In the genomic region with DNA sequence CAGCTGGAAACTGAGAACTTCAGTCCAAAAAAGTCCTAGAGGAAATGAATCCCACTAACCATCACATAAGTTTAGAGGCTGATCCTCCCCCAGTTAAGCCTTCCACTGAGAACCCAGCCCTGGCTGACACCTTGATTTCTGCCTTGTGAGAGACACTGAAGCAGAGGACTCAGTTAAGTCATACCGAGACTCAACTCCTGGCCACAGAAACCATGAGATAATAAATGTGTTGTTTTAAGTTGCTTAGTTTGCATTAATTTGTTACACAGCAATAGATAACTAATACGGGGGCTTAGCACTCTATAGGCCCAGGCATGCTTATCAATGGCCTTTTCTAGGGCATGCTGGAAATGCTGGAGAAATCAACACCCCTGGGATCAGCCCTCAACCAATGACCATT, we compare ENCODE assay signal across 21 cellular contexts. TPM values are rescaled to one million over a fixed set of nuclear protein-coding genes. Genes with fewer than 3 reads are reported as not detected.
DNase-seq lines count a peak whose midpoint lies in the region; ATAC-seq, FAIRE-seq and TF ChIP-seq lines count a peak whose summit lies in the region.
"Had no signal": no experiment of that assay in that cellular context is flagged by ENCODE, and none has a peak within 500 bp of the region (broad histone marks: within the 10 kb centered on the region; RNA-seq: fewer than 3 reads in every experiment).

No MANE protein-coding gene starts in this region.

- 0 out of 2 replicates have a peak, but pooled peaks cover 3% of the 10 kb centered on the region for H4K20me1 ChIP-seq in GM12878 (ENCODE audit: control insufficient read depth, insufficient read depth)

- H3K79me2 ChIP-seq in GM12878 (ENCODE audit: control insufficient read depth, insufficient read depth, low read length) = no peaks in the 10 kb centered on the region
- H3K79me2 ChIP-seq: hepatocyte had no signal

- no peak for DNase-seq in GM12878 (ENCODE audit: low read depth, low spot score)
- DNase-seq in putamen (ENCODE audit: low spot score) = no peak
- no peak for DNase-seq in activated CD4-positive, alpha-beta memory T cell treated with anti-CD3 and anti-CD28 coated beads, Interleukin-2, amount 10 ng/mL, durations not matched to agents 7 days and 5 days
- DNase-seq in type B pancreatic cell (ENCODE audit: extremely low spot score, unreplicated experiment) = no peak
- DNase-seq: amniotic stem cell; central memory CD4-positive, alpha-beta T cell; DMS153; effector memory CD4-positive, alpha-beta T cell; mesendoderm; NCI-H2029; NCI-H69; Peyer's patch had no signal

- H3K4me2 ChIP-seq in GM12878 (ENCODE audit: control insufficient read depth, insufficient read depth) = no peak overlapping the region
- H3K4me2 ChIP-seq: BLaER1, GM23338, hepatocyte, neural progenitor cell had no signal

- peak; percentile 41 for FAIRE-seq in GM12878 (lab: Jason Lieb, UNC)

- peaks cover 3% of the 10 kb centered on the region for H3K36me3 Mint-ChIP-seq in activated CD4-positive, alpha-beta memory T cell treated with anti-CD3 and anti-CD28 coated beads, Interleukin-2, amount 10 ng/mL, durations not matched to agents 7 days and 5 days (ENCODE audit: low read depth)
- no peaks in the 10 kb centered on the region for H3K36me3 Mint-ChIP-seq in type B pancreatic cell
- H3K36me3 Mint-ChIP-seq: neural progenitor cell had no signal

- no peak overlapping the region for H3K27ac ChIP-seq in GM12878 (ENCODE audit: control insufficient read depth, insufficient read depth)
- H3K27ac ChIP-seq: BLaER1, hepatocyte, neural progenitor cell, Peyer's patch had no signal

- CTCF ChIA-PET in GM12878 (lab: Yijun Ruan, JAX) = no interaction called here
- CTCF ChIA-PET in activated CD4-positive, alpha-beta memory T cell treated with anti-CD3 and anti-CD28 coated beads, Interleukin-2, amount 10 ng/mL, durations not matched to agents 7 days and 5 days (lab: Charles Lee) = no interaction called here

- RAD21 ChIA-PET in GM12878 (lab: Charles Lee; ENCODE audit: unreplicated experiment) = no interaction called here

- H3K4me3 Mint-ChIP-seq in activated CD4-positive, alpha-beta memory T cell treated with anti-CD3 and anti-CD28 coated beads, Interleukin-2, amount 10 ng/mL, durations not matched to agents 7 days and 5 days = no peak overlapping the region
- H3K4me3 Mint-ChIP-seq in type B pancreatic cell = no peak overlapping the region
- H3K4me3 Mint-ChIP-seq: GM23338, neural progenitor cell had no signal

- POLR2A ChIA-PET in GM12878 (lab: Charles Lee) = no interaction called here
- POLR2A ChIA-PET in activated CD4-positive, alpha-beta memory T cell treated with anti-CD3 and anti-CD28 coated beads, Interleukin-2, amount 10 ng/mL, durations not matched to agents 7 days and 5 days (lab: Charles Lee) = no interaction called here

- TF ChIP-seq CTCF in GM12878 (IDR thresholded peaks at IDR 0.05 in 2 of 3, conservative IDR thresholded peaks at IDR 0.05 in 1 of 3; ENCODE audit: control insufficient read depth in 2 of 3, extremely low read depth in 1 of 3, insufficient read depth in 1 of 3, low read depth in 3 of 3, low read length in 3 of 3) (no peak), type B pancreatic cell (conservative IDR thresholded peaks at IDR 0.05) (no peak)

- peaks cover 2% of the 10 kb centered on the region for H3K9me3 Mint-ChIP-seq in activated CD4-positive, alpha-beta memory T cell treated with anti-CD3 and anti-CD28 coated beads, Interleukin-2, amount 10 ng/mL, durations not matched to agents 7 days and 5 days
- no peaks in the 10 kb centered on the region for H3K9me3 Mint-ChIP-seq in type B pancreatic cell
- H3K9me3 Mint-ChIP-seq: activated T-helper 2 cell treated with anti-CD3 and anti-CD28 coated beads, Interferon-gamma antibody, Interleukin-2, Interleukin-4, amounts not matched to agents 10 μg/mL and 5 μg/mL and 100 μg/mL, durations not matched to agents 14 hours and 24 hours and 36 hours; GM23338; neural progenitor cell had no signal

- 0% methylated on average over 2 of the region's 2 CpGs for WGBS in GM12878 (ENCODE audit: insufficient coverage, insufficient replicate concordance, low lambda C conversion rate, missing lambda C conversion rate)

- in situ Hi-C loops in GM12878 (cut with MboI) = no loop called here

- H3K4me1 Mint-ChIP-seq in activated CD4-positive, alpha-beta memory T cell treated with anti-CD3 and anti-CD28 coated beads, Interleukin-2, amount 10 ng/mL, durations not matched to agents 7 days and 5 days = peaks cover 17% of the 10 kb centered on the region
- H3K4me1 Mint-ChIP-seq in type B pancreatic cell (ENCODE audit: unreplicated experiment) = peaks cover 4% of the 10 kb centered on the region

- no peak for TF ChIP-seq EP300 in GM12878 (IDR thresholded peaks at IDR 0.05; ENCODE audit: borderline replicate concordance in 1 of 2, control insufficient read depth in 1 of 2, low read depth in 2 of 2, low read length in 2 of 2)

- H2AFZ ChIP-seq in GM12878 (ENCODE audit: control insufficient read depth, low read depth, low read length) = no peak overlapping the region
- H2AFZ ChIP-seq: GM23338, hepatocyte, neural progenitor cell had no signal

- no peak for TF ChIP-seq POLR2A in GM12878 (IDR thresholded peaks at IDR 0.05; ENCODE audit: low read depth, low read length)

- H3K27me3 Mint-ChIP-seq in activated CD4-positive, alpha-beta memory T cell treated with anti-CD3 and anti-CD28 coated beads, Interleukin-2, amount 10 ng/mL, durations not matched to agents 7 days and 5 days = peaks cover 67% of the 10 kb centered on the region
- H3K27me3 Mint-ChIP-seq in type B pancreatic cell = peaks cover 90% of the 10 kb centered on the region

- H3K27me3 ChIP-seq in GM12878 (replicated peaks in 1 of 2; ENCODE audit: control insufficient read depth in 2 of 2, insufficient read depth in 2 of 2, low read length in 1 of 2) = peaks cover 6 to 11% of the 10 kb centered on the region in 2 experiments; a peak in 3 of 4 replicates
- H3K27me3 ChIP-seq: BLaER1, neural progenitor cell had no signal

- peaks cover 5% of the 10 kb centered on the region for H3K4me1 ChIP-seq in GM12878 (ENCODE audit: control insufficient read depth, insufficient read depth, low read length)
- H3K4me1 ChIP-seq: neural progenitor cell had no signal

- H3K4me3 ChIP-seq in GM12878 = no peak overlapping the region
- H3K4me3 ChIP-seq: BLaER1, GM23338, hepatocyte, neural progenitor cell, Peyer's patch had no signal

- intact Hi-C loops in GM12878 (cut with micrococcal nuclease; ENCODE audit: unreplicated experiment) = no loop called here

- ATAC-seq in GM18867 (IDR thresholded peaks at IDR 0.05; ENCODE audit: unreplicated experiment) (peak; percentile 85), GM21447 (IDR thresholded peaks at IDR 0.05; ENCODE audit: unreplicated experiment) (peak; percentile 69), HG03045 (IDR thresholded peaks at IDR 0.05; ENCODE audit: unreplicated experiment) (peak; percentile 59), GM12878 (peak; percentile 87)
- ATAC-seq: GM23338 had no signal

- BruUV-seq in GM12878 (replicated peaks; lab: Mats Ljungman, UMichigan) = no TSS peak

- no peak overlapping the region for H3K27ac Mint-ChIP-seq in activated CD4-positive, alpha-beta memory T cell treated with anti-CD3 and anti-CD28 coated beads, Interleukin-2, amount 10 ng/mL, durations not matched to agents 7 days and 5 days
- H3K27ac Mint-ChIP-seq in type B pancreatic cell = no peak overlapping the region
- H3K27ac Mint-ChIP-seq: activated T-helper 2 cell treated with anti-CD3 and anti-CD28 coated beads, Interferon-gamma antibody, Interleukin-2, Interleukin-4, amounts not matched to agents 10 μg/mL and 5 μg/mL and 100 μg/mL, durations not matched to agents 14 hours and 24 hours and 36 hours; GM23338; neural progenitor cell had no signal

- H3K9me3 ChIP-seq in GM12878 (replicated peaks; ENCODE audit: control insufficient read depth, insufficient read depth, low read length) = peaks cover 2% of the 10 kb centered on the region; the same call in 2 of the 3 replicates
- H3K9me3 ChIP-seq: Peyer's patch had no signal

- no peak overlapping the region for H3K9ac ChIP-seq in GM12878 (ENCODE audit: control insufficient read depth, insufficient read depth, low read length)
- H3K9ac ChIP-seq: BLaER1, neural progenitor cell had no signal

- no peaks in the 10 kb centered on the region for H3K36me3 ChIP-seq in GM12878 (ENCODE audit: control insufficient read depth in 2 of 2, insufficient read depth in 2 of 2, low read length in 1 of 2)
- H3K36me3 ChIP-seq: BLaER1, neural progenitor cell, Peyer's patch had no signal

- SMC1A ChIA-PET in GM12878 (lab: Charles Lee; ENCODE audit: uncharacterized antibody, unreplicated experiment) = no interaction called here

- no peak for TF ChIP-seq RAD21 in GM12878 (IDR thresholded peaks at IDR 0.05; ENCODE audit: insufficient read depth, low read depth, low read length)

RNA-seq across cellular contexts. Expression of a gene that starts 3.4 kb away (rescaled TPM):
- not detected in 2 replicates for total RNA-seq in GM12878 (2013; cell fraction: nucleolus; rRNA removed)
- total RNA-seq in GM12878 (2014; rRNA removed) = not detected in 2 replicates
- not detected in 2 replicates for total RNA-seq in GM12878 (2014; rRNA removed; fragmentation: Illumina TruSeq; extraction: Trizol)
- total RNA-seq in GM12878 (2021) = 0.08 and 0.19 TPM in 2 replicates
- not detected for polyA plus RNA-seq in GM12878 (2011; ENCODE audit: low read depth)
- polyA plus RNA-seq in GM12878 (2011; rRNA removed) = not detected in 2 replicates
- polyA plus RNA-seq in GM12878 (2011; cell fraction: cytosol; rRNA removed) = 0.03 and 0.17 TPM in 2 replicates
- polyA plus RNA-seq in GM12878 (2011; cell fraction: nucleus; rRNA removed) = 0.07 TPM in 1 of 2 replicates, not detected in the other
- polyA plus RNA-seq in GM12878 (2012) = not detected in 2 replicates
- not detected in 2 replicates for polyA plus RNA-seq in GM12878 (2014; fragmentation: Illumina TruSeq; extraction: Trizol)
- polyA plus RNA-seq in GM12878 (2014; fragmentation: Nextera tagmentation; extraction: Ambion mirVana) = not detected
- not detected in 2 replicates for polyA plus RNA-seq in GM12878 (2014; rRNA removed)
- polyA plus RNA-seq in GM12878 (2016; fragmentation: Nextera tagmentation; extraction: Ambion mirVana) = under 1 TPM; 0.05 to 0.13 TPM
- 0.15 and 0.22 TPM in 2 replicates for polyA minus RNA-seq in GM12878 (2011; rRNA and poly(A)+ RNA removed)
- not detected in 2 replicates for polyA minus RNA-seq in GM12878 (2011; cell fraction: cytosol; rRNA and poly(A)+ RNA removed)
- polyA minus RNA-seq in GM12878 (2011; cell fraction: nucleus; rRNA and poly(A)+ RNA removed) = under 0.01 TPM in 1 of 2 replicates, not detected in the other
- total RNA-seq in activated CD4-positive, alpha-beta memory T cell treated with anti-CD3 and anti-CD28 coated beads, Interleukin-2, amount 10 ng/mL, durations not matched to agents 7 days and 5 days = 1 to 10 TPM; 1.3 to 1.4 TPM
- total RNA-seq in type B pancreatic cell (ENCODE audit: low replicate concordance) = 1.6 and 5.0 TPM in 2 replicates

RNA-seq across cellular contexts. Expression of a gene that starts 19.0 kb away (rescaled TPM):
- not detected in 2 replicates for total RNA-seq in GM12878 (2013; cell fraction: nucleolus; rRNA removed)
- total RNA-seq in GM12878 (2014; rRNA removed) = not detected in 2 replicates
- not detected in 2 replicates for total RNA-seq in GM12878 (2014; rRNA removed; fragmentation: Illumina TruSeq; extraction: Trizol)
- not detected in 2 replicates for total RNA-seq in GM12878 (2021)
- polyA plus RNA-seq in GM12878 (2011; ENCODE audit: low read depth) = not detected
- polyA plus RNA-seq in GM12878 (2011; rRNA removed) = not detected in 2 replicates
- not detected in 2 replicates for polyA plus RNA-seq in GM12878 (2011; cell fraction: cytosol; rRNA removed)
- not detected in 2 replicates for polyA plus RNA-seq in GM12878 (2011; cell fraction: nucleus; rRNA removed)
- polyA plus RNA-seq in GM12878 (2012) = not detected in 2 replicates
- not detected in 2 replicates for polyA plus RNA-seq in GM12878 (2014; fragmentation: Illumina TruSeq; extraction: Trizol)
- not detected for polyA plus RNA-seq in GM12878 (2014; fragmentation: Nextera tagmentation; extraction: Ambion mirVana)
- polyA plus RNA-seq in GM12878 (2014; rRNA removed) = not detected in 2 replicates
- not detected for polyA plus RNA-seq in GM12878 (2016; fragmentation: Nextera tagmentation; extraction: Ambion mirVana)
- not detected in 2 replicates for polyA minus RNA-seq in GM12878 (2011; rRNA and poly(A)+ RNA removed)
- not detected in 2 replicates for polyA minus RNA-seq in GM12878 (2011; cell fraction: cytosol; rRNA and poly(A)+ RNA removed)
- not detected in 2 replicates for polyA minus RNA-seq in GM12878 (2011; cell fraction: nucleus; rRNA and poly(A)+ RNA removed)
- not detected for total RNA-seq in activated CD4-positive, alpha-beta memory T cell treated with anti-CD3 and anti-CD28 coated beads, Interleukin-2, amount 10 ng/mL, durations not matched to agents 7 days and 5 days
- not detected in 2 replicates for total RNA-seq in type B pancreatic cell (ENCODE audit: low replicate concordance)
- total RNA-seq: activated T-helper 2 cell treated with anti-CD3 and anti-CD28 coated beads, Interferon-gamma antibody, Interleukin-2, Interleukin-4, amounts not matched to agents 10 μg/mL and 5 μg/mL and 100 μg/mL, durations not matched to agents 14 hours and 24 hours and 36 hours; GM23338; hepatocyte; kidney epithelial cell; Peyer's patch had no signal
- polyA plus RNA-seq: GM23338, hepatocyte had no signal

RNA-seq across cellular contexts. Expression of a gene that starts 49.0 kb away (rescaled TPM):
- total RNA-seq in GM12878 (2013; cell fraction: nucleolus; rRNA removed) = not detected in 2 replicates
- total RNA-seq in GM12878 (2014; rRNA removed) (not detected in 2 replicates), GM12878 (2014; rRNA removed; fragmentation: Illumina TruSeq; extraction: Trizol) (not detected in 2 replicates), GM12878 (2021) (not detected in 2 replicates), type B pancreatic cell (ENCODE audit: low replicate concordance) (not detected in 2 replicates)
- not detected for polyA plus RNA-seq in GM12878 (2011; ENCODE audit: low read depth)
- polyA plus RNA-seq in GM12878 (2011; rRNA removed) (0.03 TPM in 1 of 2 replicates, not detected in the other), GM12878 (2014; fragmentation: Illumina TruSeq; extraction: Trizol) (not detected in 2 replicates), GM12878 (2014; fragmentation: Nextera tagmentation; extraction: Ambion mirVana) (not detected), GM12878 (2014; rRNA removed) (not detected in 2 replicates), GM12878 (2016; fragmentation: Nextera tagmentation; extraction: Ambion mirVana) (not detected)
- polyA plus RNA-seq in GM12878 (2011; cell fraction: cytosol; rRNA removed) = 0.03 TPM in 1 of 2 replicates, not detected in the other
- polyA plus RNA-seq in GM12878 (2011; cell fraction: nucleus; rRNA removed) = 0.09 TPM in 1 of 2 replicates, not detected in the other
- not detected in 2 replicates for polyA plus RNA-seq in GM12878 (2012)
- not detected in 2 replicates for polyA minus RNA-seq in GM12878 (2011; rRNA and poly(A)+ RNA removed)
- polyA minus RNA-seq in GM12878 (2011; cell fraction: cytosol; rRNA and poly(A)+ RNA removed) = not detected in 2 replicates
- polyA minus RNA-seq in GM12878 (2011; cell fraction: nucleus; rRNA and poly(A)+ RNA removed) = not detected in 2 replicates
- not detected for total RNA-seq in activated CD4-positive, alpha-beta memory T cell treated with anti-CD3 and anti-CD28 coated beads, Interleukin-2, amount 10 ng/mL, durations not matched to agents 7 days and 5 days
- total RNA-seq: GM23338, hepatocyte, kidney epithelial cell had no signal
- polyA plus RNA-seq: GM23338, hepatocyte had no signal
